ENCODE assay signal across 18 cellular contexts in genomic region chr20:41538810-41539596, GRCh38.
"Had no signal": no experiment of that assay in that cellular context is flagged by ENCODE, and none has a peak within 500 bp of the region (broad histone marks: within the 10 kb centered on the region; RNA-seq: fewer than 3 reads in every experiment).

No MANE protein-coding gene starts in this region.

- H3K4me3 ChIP-seq: body of pancreas, dorsolateral prefrontal cortex, pancreas, tibial artery, uterus had no signal

- H3K4me1 ChIP-seq: pancreas had no signal

- H3K27ac ChIP-seq: body of pancreas, dorsolateral prefrontal cortex, pancreas, tibial artery, uterus had no signal

- H3K27me3 ChIP-seq: body of pancreas, dorsolateral prefrontal cortex, pancreas, tibial artery, uterus had no signal

- DNase-seq: activated CD4-positive, alpha-beta T cell treated with anti-CD3 and anti-CD28 coated beads, Interleukin-2, amount 50 U/mL, for 1 hour; activated CD8-positive, alpha-beta memory T cell treated with anti-CD3 and anti-CD28 coated beads, Interleukin-2, amount 50 U/mL, for 4 hours; activated naive CD4-positive, alpha-beta T cell treated with anti-CD3 and anti-CD28 coated beads for 36 hours; activated T-cell treated with anti-CD3 and anti-CD28 coated beads, Interleukin-2, amount 50 U/mL, for 4 hours; body of pancreas; central memory CD4-positive, alpha-beta T cell; dorsolateral prefrontal cortex; foreskin melanocyte; mesenchymal stem cell; naive thymus-derived CD4-positive, alpha-beta T cell; pancreas; stimulated activated CD8-positive, alpha-beta memory T cell treated with anti-CD3 and anti-CD28 coated beads, Interleukin-4, amount 100 ng/mL, for 48 hours; stimulated activated naive CD4-positive, alpha-beta T cell; substantia nigra; T-helper 1 cell; T-helper 9 cell; tibial artery; uterus had no signal

- H3K9me3 ChIP-seq: body of pancreas, pancreas, tibial artery, uterus had no signal

- H3K36me3 ChIP-seq: pancreas, uterus had no signal

- ATAC-seq: activated T-cell treated with anti-CD3 and anti-CD28 coated beads, Interleukin-2, amount 50 U/mL, for 4 hours; body of pancreas; naive thymus-derived CD4-positive, alpha-beta T cell; pancreas had no signal
